8 cellular contexts compared by ENCODE assay signal in the genomic region with DNA sequence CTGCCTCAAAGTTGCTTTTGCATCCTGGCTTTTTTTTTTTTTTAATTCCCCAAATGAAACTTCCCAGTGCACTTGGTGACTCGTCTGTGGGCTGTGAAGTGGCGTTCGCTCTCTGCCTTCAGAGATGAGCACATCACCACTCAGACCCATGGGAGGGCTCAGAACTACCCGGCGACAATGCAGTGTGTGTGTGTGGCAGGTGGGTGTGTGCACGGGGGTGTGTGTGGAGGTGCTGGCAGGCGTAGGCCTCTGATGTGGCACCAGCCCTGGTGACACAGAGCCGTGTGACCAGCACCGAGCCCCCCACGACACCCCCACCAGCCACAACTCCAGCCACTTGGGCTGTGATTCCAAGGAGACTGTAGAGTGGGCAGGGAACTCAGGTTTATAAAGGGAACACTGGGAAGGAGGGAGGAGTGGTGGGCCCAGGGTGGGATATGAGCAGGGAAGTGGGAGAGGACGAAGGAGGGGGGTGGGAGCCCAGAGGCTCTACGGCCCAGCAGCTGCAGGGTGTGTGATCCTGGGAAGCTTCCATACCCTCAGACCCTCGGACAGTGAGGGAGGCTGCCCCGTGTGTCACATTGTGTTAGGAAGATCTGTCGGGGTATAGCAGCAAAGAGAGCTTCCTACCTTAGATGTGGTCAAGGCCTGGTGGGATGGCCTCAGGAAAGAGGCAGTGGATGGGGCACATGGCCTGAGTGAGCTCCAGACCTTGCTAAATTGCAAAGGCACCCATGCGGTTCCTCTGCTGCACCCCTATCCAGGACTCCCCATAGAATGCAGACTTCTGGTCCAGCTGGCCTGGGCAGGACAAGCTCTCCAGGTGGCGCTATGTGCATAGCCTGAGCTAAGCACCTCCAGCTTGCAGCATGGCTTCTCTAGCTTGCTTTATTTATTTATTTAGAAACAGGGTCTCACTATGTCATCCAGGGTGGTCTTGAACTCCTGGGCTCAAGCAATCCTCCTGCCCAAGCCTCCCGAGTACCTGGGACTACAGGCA. TPM values are rescaled to one million over a fixed set of nuclear protein-coding genes. Genes with fewer than 3 reads are reported as not detected.
DNase-seq lines count a peak whose midpoint lies in the region; ATAC-seq and TF ChIP-seq lines count a peak whose summit lies in the region.

No MANE protein-coding gene starts in this region.

- peak; percentile 63 for TF ChIP-seq CTCF in AG09319 (IDR thresholded peaks at IDR 0.05; ENCODE audit: low read depth, low read length)
- TF ChIP-seq CTCF in GM13976 (IDR thresholded peaks at IDR 0.05; ENCODE audit: borderline replicate concordance, control extremely low read depth, extremely low read depth, insufficient read depth, missing control alignments) = peak; percentile 52
- peak; percentile 31 to 75 (median 64) for TF ChIP-seq CTCF in heart left ventricle (IDR thresholded peaks at IDR 0.05)
- TF ChIP-seq CTCF in stomach (IDR thresholded peaks at IDR 0.05) = peak in 3 of 7 experiments; percentile 31 to 58 (median 46)
- TF ChIP-seq CTCF in glutamatergic neuron (IDR thresholded peaks at IDR 0.05; ENCODE audit: partially characterized antibody, unreplicated experiment) = no peak

- peaks cover 3% of the 10 kb centered on the region for H3K27me3 Mint-ChIP-seq in glutamatergic neuron (ENCODE audit: unreplicated experiment)

- peaks cover 0 to 7% (median 0%) of the 10 kb centered on the region in 9 donors for H3K27me3 ChIP-seq in heart left ventricle
- H3K27me3 ChIP-seq in stomach = peaks cover 0 to 20% (median 0%) of the 10 kb centered on the region in 3 donors

- DNase-seq in AG09319 (ENCODE audit: extremely low read depth, low read depth) (no peak), GM13976 (ENCODE audit: low spot score) (peak; percentile 65), UCSD-AML1 (lab: John Stamatoyannopoulos, UW; ENCODE audit: unreplicated experiment) (peak; percentile 54), heart left ventricle (peak in 3 of 5 donors; percentile 52 to 63 (median 53)), stomach (peak; percentile 61), glutamatergic neuron (no peak), NCI-H2081 treated with DMSO at 0.1 percent for 48 hours (lab: John Stamatoyannopoulos, UW) (no peak)

- no peak for TF ChIP-seq EP300 in stomach (IDR thresholded peaks at IDR 0.05)

- ATAC-seq in heart left ventricle (peak in 3 of 4 donors; percentile 79 to 85 (median 80)), HG02981 (IDR thresholded peaks at IDR 0.05; ENCODE audit: unreplicated experiment) (no peak)

- WGBS in heart left ventricle, 4 donors = 72 to 77% (median 75%) methylated on average over 18 of the region's 18 CpGs
- WGBS in stomach, 5 donors = 67 to 74% (median 70%) methylated on average over 16 to 18 of the region's 18 CpGs

- H3K4me3 Mint-ChIP-seq in glutamatergic neuron (ENCODE audit: unreplicated experiment) = no peak overlapping the region

- H3K27ac ChIP-seq in heart left ventricle = no peak overlapping the region
- no peak overlapping the region for H3K27ac ChIP-seq in stomach

- H3K36me3 Mint-ChIP-seq in glutamatergic neuron (ENCODE audit: unreplicated experiment) = no peaks in the 10 kb centered on the region

- H3K9me3 ChIP-seq in heart left ventricle = no peaks in the 10 kb centered on the region
- H3K9me3 ChIP-seq in stomach = no peaks in the 10 kb centered on the region

- H3K4me1 ChIP-seq in heart left ventricle (peaks cover 0 to 5% (median 0%) of the 10 kb centered on the region in 12 donors), stomach (peaks cover 0 to 4% (median 2%) of the 10 kb centered on the region in 4 donors)

- H3K27ac Mint-ChIP-seq in glutamatergic neuron (ENCODE audit: unreplicated experiment) = no peak overlapping the region

- H3K36me3 ChIP-seq in heart left ventricle = no peaks in the 10 kb centered on the region
- no peaks in the 10 kb centered on the region for H3K36me3 ChIP-seq in stomach

- no peak overlapping the region for H3K4me3 ChIP-seq in heart left ventricle
- no peak overlapping the region for H3K4me3 ChIP-seq in stomach

- peaks cover 10% of the 10 kb centered on the region for H3K9me3 Mint-ChIP-seq in glutamatergic neuron (ENCODE audit: unreplicated experiment)

- TF ChIP-seq POLR2A in heart left ventricle (IDR thresholded peaks at IDR 0.05) (no peak), stomach (IDR thresholded peaks at IDR 0.05) (no peak)

- peaks cover 3% of the 10 kb centered on the region for H3K4me1 Mint-ChIP-seq in glutamatergic neuron (ENCODE audit: low read depth, unreplicated experiment)

- in situ Hi-C loops in GM13976 (cut with MboI; ENCODE audit: low sequenced_read_pairs, unreplicated experiment) = no loop called here

- intact Hi-C loops in heart left ventricle (cut with DNase I) (loop anchor here in 8 of 10 donors (1.0 to 2.0 kb wide), 2 partner anchors 63 kb away; no protein-coding TSS in a partner anchor), stomach (cut with DNase I; ENCODE audit: low total_unique reads) (no loop called here)

RNA-seq across cellular contexts. Expression of a gene that starts 5.8 kb away (rescaled TPM):
- total RNA-seq in heart left ventricle (100 to 1,000 TPM in 2 of 9 donors, 10 to 100 TPM in 7; 55.5 to 202 (median 74.7) TPM), stomach (10 to 100 TPM; 13.8 to 60.7 (median 22.3) TPM), glutamatergic neuron (ENCODE audit: unreplicated experiment) (30.4 TPM)
- polyA plus RNA-seq in heart left ventricle (10 to 100 TPM; 44.8 to 62.1 TPM), stomach (10 to 100 TPM in 1 of 3 donors, 1 to 10 TPM in 2; 4.1 to 11.6 (median 6.2) TPM)

Comparison
In these comparisons a context has a peak if more than half of its experiments do, and no peak if none do; other contexts are left out.
1. DNase-seq: peak in GM13976 (single experiment), UCSD-AML1 (single experiment), heart left ventricle (3 of 5) and stomach (single experiment); none in AG09319 (single experiment), glutamatergic neuron (single experiment) and NCI-H2081 treated with DMSO at 0.1 percent for 48 hours (single experiment).